ENCODE assay signal across 23 cellular contexts in genomic region chr9:22337261-22337660, GRCh38.
"Had no signal": no experiment of that assay in that cellular context is flagged by ENCODE, and none has a peak within 500 bp of the region (broad histone marks: within the 10 kb centered on the region; RNA-seq: fewer than 3 reads in every experiment).

No MANE protein-coding gene starts in this region.

- H3K9ac ChIP-seq: parathyroid adenoma had no signal

- DNase-seq: colonic mucosa; effector memory CD8-positive, alpha-beta T cell; esophagus squamous epithelium; foreskin melanocyte; head of caudate nucleus; kidney; left cardiac atrium; left ventricle myocardium inferior; lower lobe of right lung; naive B cell; nephron progenitor cell; sigmoid colon; small intestine; stimulated activated CD4-positive, alpha-beta T cell treated with anti-CD3 and anti-CD28 coated beads, Interleukin-12 subunit alpha, Interleukin-12 subunit beta, amount 100 ng/mL, for 4 hours; stimulated activated naive CD4-positive, alpha-beta T cell; stomach; trophoblast cell had no signal

- H3K27me3 Mint-ChIP-seq: effector memory CD8-positive, alpha-beta T cell; memory B cell had no signal

- H3K4me3 ChIP-seq: colonic mucosa, esophagus squamous epithelium, hepatocyte, left ventricle myocardium inferior, lower lobe of right lung, prostate gland, sigmoid colon, stomach had no signal

- H3K9me3 Mint-ChIP-seq: effector memory CD8-positive, alpha-beta T cell; memory B cell; mesothelial cell of epicardium; naive B cell; nephron progenitor cell had no signal

- H3K4me1 ChIP-seq: colonic mucosa, esophagus squamous epithelium, left ventricle myocardium inferior, lower lobe of right lung, parathyroid adenoma, prostate gland had no signal

- H3K36me3 ChIP-seq: colonic mucosa, esophagus squamous epithelium, left ventricle myocardium inferior, lower lobe of right lung, prostate gland, sigmoid colon, stomach had no signal

- H3K79me2 ChIP-seq: hepatocyte, parathyroid adenoma had no signal

- H3K9me3 ChIP-seq: colonic mucosa, esophagus squamous epithelium, left ventricle myocardium inferior, lower lobe of right lung, prostate gland, sigmoid colon, stomach had no signal

- ATAC-seq: effector memory CD8-positive, alpha-beta T cell; left cardiac atrium; lower lobe of right lung had no signal

- H3K4me1 Mint-ChIP-seq: memory B cell, naive B cell, nephron progenitor cell had no signal

- H3K27me3 ChIP-seq: colonic mucosa, esophagus squamous epithelium, hepatocyte, sigmoid colon, stomach had no signal

- H3K27ac Mint-ChIP-seq: effector memory CD8-positive, alpha-beta T cell; memory B cell; mesothelial cell of epicardium; naive B cell; nephron progenitor cell had no signal

- H2AFZ ChIP-seq: hepatocyte, parathyroid adenoma had no signal

- H3K27ac ChIP-seq: colonic mucosa, epithelial cell of prostate, esophagus squamous epithelium, hepatocyte, left ventricle myocardium inferior, lower lobe of right lung, parathyroid adenoma, prostate gland, sigmoid colon, stomach had no signal

- H3K36me3 Mint-ChIP-seq: memory B cell, mesothelial cell of epicardium, naive B cell had no signal

- H3K4me2 ChIP-seq: hepatocyte had no signal

- H3K4me3 Mint-ChIP-seq: effector memory CD8-positive, alpha-beta T cell; memory B cell; mesothelial cell of epicardium; naive B cell; nephron progenitor cell had no signal
